ENCODE assay signal across 12 cellular contexts in the genomic region with DNA sequence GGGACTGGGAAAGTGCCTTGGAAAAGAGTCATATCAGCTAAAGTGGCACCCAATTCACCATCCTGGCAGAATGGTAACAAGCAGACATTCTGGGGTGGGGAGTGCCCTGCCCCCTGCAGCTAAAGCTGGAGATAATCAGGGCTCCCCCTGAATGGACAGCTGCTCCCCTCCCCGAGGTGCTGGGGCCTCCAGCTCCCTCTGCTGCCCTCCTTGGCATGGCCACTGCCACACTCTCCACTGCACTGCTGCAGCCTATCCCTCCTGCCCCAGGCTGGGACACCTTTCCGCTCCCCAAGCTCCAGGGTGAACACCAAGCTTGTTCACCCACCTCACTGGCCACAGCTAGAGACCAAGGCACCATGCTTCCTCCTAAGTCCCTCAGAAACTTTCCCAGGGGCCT. TPM values are rescaled to one million over a fixed set of nuclear protein-coding genes. Genes with fewer than 3 reads are reported as not detected.
DNase-seq lines count a peak whose midpoint lies in the region; ATAC-seq, FAIRE-seq and TF ChIP-seq lines count a peak whose summit lies in the region.
"Had no signal": no experiment of that assay in that cellular context is flagged by ENCODE, and none has a peak within 500 bp of the region (broad histone marks: within the 10 kb centered on the region; RNA-seq: fewer than 3 reads in every experiment).

No MANE protein-coding gene starts in this region.

- FAIRE-seq in A549 (lab: Jason Lieb, UNC): no peak
- FAIRE-seq in GM12878 (lab: Jason Lieb, UNC): no peak
- no peak for FAIRE-seq in kidney (lab: Jason Lieb, UNC)
- FAIRE-seq: frontal cortex had no signal

- H4K20me1 ChIP-seq in GM12878 (ENCODE audit: control insufficient read depth, insufficient read depth): no peaks in the 10 kb centered on the region

- H3K4me3 ChIP-seq in A549 (no peak overlapping the region), GM12878 (no peak overlapping the region), kidney (ENCODE audit: low read length in 2 of 2) (no peak overlapping the region)

- intact Hi-C loops in GM12878 (cut with micrococcal nuclease; ENCODE audit: unreplicated experiment) (no loop called here), kidney (cut with DNase I) (no loop called here)

- 57% methylated on average over 2 of the region's 2 CpGs for WGBS in A549 (ENCODE audit: missing lambda C conversion rate)
- WGBS in GM12878 (ENCODE audit: insufficient coverage, insufficient replicate concordance, low lambda C conversion rate, missing lambda C conversion rate): 25% methylated on average over 2 of the region's 2 CpGs

- peak; percentile 94 to 95 for ATAC-seq in A549
- peak; percentile 85 for ATAC-seq in GM12878
- no peak for ATAC-seq in HG02938 (IDR thresholded peaks at IDR 0.05; ENCODE audit: unreplicated experiment)
- no peak for ATAC-seq in HG02870 (IDR thresholded peaks at IDR 0.05; ENCODE audit: unreplicated experiment)
- ATAC-seq: activated T-cell treated with anti-CD3 and anti-CD28 coated beads, Interleukin-2, amount 50 U/mL, for 4 hours had no signal

- TF ChIP-seq CTCF in A549 (IDR thresholded peaks at IDR 0.05) (peak; percentile 31; the same call in 2 of the 3 replicates), GM12878 (IDR thresholded peaks at IDR 0.05 in 2 of 3, conservative IDR thresholded peaks at IDR 0.05 in 1 of 3; ENCODE audit: control insufficient read depth in 2 of 3, extremely low read depth in 1 of 3, insufficient read depth in 1 of 3, low read depth in 3 of 3, low read length in 3 of 3) (peak in 2 of 3 experiments; percentile 15 to 31; a peak in 2 of 6 replicates), kidney (IDR thresholded peaks at IDR 0.05; ENCODE audit: borderline replicate concordance, extremely low read depth, insufficient read depth) (peak; percentile 9)

- no peak overlapping the region for H3K9ac ChIP-seq in GM12878 (ENCODE audit: control insufficient read depth, insufficient read depth, low read length)
- no peak overlapping the region for H3K9ac ChIP-seq in kidney (ENCODE audit: low read length in 2 of 2)

- no peaks in the 10 kb centered on the region for H3K79me2 ChIP-seq in GM12878 (ENCODE audit: control insufficient read depth, insufficient read depth, low read length)

- TF ChIP-seq POLR2A in A549 (IDR thresholded peaks at IDR 0.05; ENCODE audit: low read length) (no peak), GM12878 (IDR thresholded peaks at IDR 0.05; ENCODE audit: low read depth, low read length) (no peak)

- H3K4me2 ChIP-seq in A549: no peak overlapping the region
- no peak overlapping the region for H3K4me2 ChIP-seq in GM12878 (ENCODE audit: control insufficient read depth, insufficient read depth)

- BruUV-seq in GM12878 (replicated peaks; lab: Mats Ljungman, UMichigan): no TSS peak

- H3K4me1 ChIP-seq in A549 (no peaks in the 10 kb centered on the region; the same call in 2 of the 3 replicates), GM12878 (ENCODE audit: control insufficient read depth, insufficient read depth, low read length) (no peaks in the 10 kb centered on the region), kidney (ENCODE audit: control insufficient read depth in 1 of 2, insufficient read depth in 1 of 2, low read depth in 1 of 2, low read length in 2 of 2) (no peaks in the 10 kb centered on the region)
- H3K4me1 ChIP-seq: BE2C had no signal

- in situ Hi-C loops in GM12878 (cut with MboI): no loop called here

- H3K9me3 ChIP-seq in A549 (no peaks in the 10 kb centered on the region), GM12878 (replicated peaks; ENCODE audit: control insufficient read depth, insufficient read depth, low read length) (no peaks in the 10 kb centered on the region), kidney (ENCODE audit: control insufficient read depth in 1 of 2, low read length in 2 of 2) (no peaks in the 10 kb centered on the region)
- H3K9me3 ChIP-seq: BE2C had no signal

- no peak overlapping the region for H3K27ac ChIP-seq in A549
- no peak overlapping the region for H3K27ac ChIP-seq in GM12878 (ENCODE audit: control insufficient read depth, insufficient read depth)
- no peak overlapping the region for H3K27ac ChIP-seq in kidney (ENCODE audit: low read depth in 2 of 2, low read length in 2 of 2)

- H3K36me3 ChIP-seq in GM12878 (ENCODE audit: control insufficient read depth in 2 of 2, insufficient read depth in 2 of 2, low read length in 1 of 2): no peaks in the 10 kb centered on the region
- no peaks in the 10 kb centered on the region for H3K36me3 ChIP-seq in kidney (ENCODE audit: control insufficient read depth in 1 of 2, insufficient read depth in 2 of 2, low read length in 2 of 2)
- H3K36me3 ChIP-seq: BE2C had no signal

- no peak overlapping the region for H2AFZ ChIP-seq in GM12878 (ENCODE audit: control insufficient read depth, low read depth, low read length)

- RAD21 ChIA-PET in GM12878 (lab: Charles Lee; ENCODE audit: unreplicated experiment): interaction anchor here (0.7 to 3.6 kb wide), 5 partner anchors 9 to 169 kb away, joined by 3 to 24 read pairs (median 3); no protein-coding TSS in a partner anchor

- TF ChIP-seq RAD21 in A549 (conservative IDR thresholded peaks at IDR 0.05 in 1 of 2, IDR thresholded peaks at IDR 0.05 in 1 of 2): peak; percentile 38 to 44; a peak in 3 of 5 replicates
- TF ChIP-seq RAD21 in GM12878 (IDR thresholded peaks at IDR 0.05; ENCODE audit: insufficient read depth, low read depth, low read length): no peak

- SMC1A ChIA-PET in GM12878 (lab: Charles Lee; ENCODE audit: uncharacterized antibody, unreplicated experiment): interaction anchor here (0.7 to 3.3 kb wide), 6 partner anchors 13 to 159 kb away, joined by 3 to 27 read pairs (median 6); no protein-coding TSS in a partner anchor

- H3K27me3 ChIP-seq in GM12878 (replicated peaks in 1 of 2; ENCODE audit: control insufficient read depth in 2 of 2, insufficient read depth in 2 of 2, low read length in 1 of 2): no peaks in the 10 kb centered on the region; a peak in 1 of 4 replicates
- H3K27me3 ChIP-seq: BE2C had no signal

- CTCF ChIA-PET in A549 (lab: Yijun Ruan, JAX) (interaction anchor here (0.6 to 2.5 kb wide), 14 partner anchors 10 to 225 kb away, joined by 3 to 15 read pairs (median 3); a partner anchor contains a TSS), GM12878 (lab: Yijun Ruan, JAX) (interaction anchor here (0.8 to 3.9 kb wide), 11 partner anchors 9 to 159 kb away, joined by 3 to 36 read pairs (median 4); no protein-coding TSS in a partner anchor)

- DNase-seq in A549 (ENCODE audit: low read depth in 1 of 2, low spot score in 1 of 2) (peak in 1 of 2 experiments; percentile 31), HCEC 1CT (peak; percentile 45), GM12878 (ENCODE audit: low read depth, low spot score) (no peak), kidney (no peak), NCI-H2081 treated with DMSO at 0.1 percent for 48 hours (lab: John Stamatoyannopoulos, UW) (no peak), COLO668 (lab: John Stamatoyannopoulos, UW; ENCODE audit: unreplicated experiment) (no peak)
- DNase-seq: activated T-cell treated with anti-CD3 and anti-CD28 coated beads, Interleukin-2, amount 50 U/mL, for 4 hours; BE2C; NCI-H187 treated with DMSO at 0.1 percent for 48 hours had no signal

- TF ChIP-seq EP300 in A549 (IDR thresholded peaks at IDR 0.05) (no peak), GM12878 (IDR thresholded peaks at IDR 0.05; ENCODE audit: borderline replicate concordance in 1 of 2, control insufficient read depth in 1 of 2, low read depth in 2 of 2, low read length in 2 of 2) (no peak)

- POLR2A ChIA-PET in A549 (lab: Yijun Ruan, JAX) (no interaction called here), GM12878 (lab: Charles Lee) (no interaction called here)

TF ChIP-seq in GM12878, 131 proteins besides CTCF, POLR2A, EP300 and RAD21 (continues in another document):
- no peak for TF ChIP-seq RBBP5 (conservative IDR thresholded peaks at IDR 0.05)

RNA-seq across cellular contexts. Expression of a gene that starts 9.8 kb away (rescaled TPM):
- polyA plus RNA-seq in A549 (2011; rRNA removed) (182 and 200 TPM in 2 replicates), A549 (2017; fragmentation: RNase III; extraction: RNeasy Plus Mini Kit Qiagen cat#74134 plus additional on column Dnase treatment) (88.7 to 110 TPM (median 104 TPM) in 3 replicates), GM12878 (2011; rRNA removed) (43.1 and 55.3 TPM in 2 replicates), GM12878 (2014; fragmentation: Illumina TruSeq; extraction: Trizol) (19.3 and 21.7 TPM in 2 replicates), GM12878 (2014; fragmentation: Nextera tagmentation; extraction: Ambion mirVana) (1 to 10 TPM; 6.3 to 9.6 TPM), GM12878 (2014; rRNA removed) (9.9 and 11.3 TPM in 2 replicates), GM12878 (2016; fragmentation: Nextera tagmentation; extraction: Ambion mirVana) (1 to 10 TPM; 2.6 to 3.8 TPM), kidney (ENCODE audit: insufficient read depth, low read depth, low replicate concordance) (21.1 TPM)
- polyA plus RNA-seq in A549 (2012; cell fraction: cytosol; rRNA removed): 59.5 and 64.4 TPM in 2 replicates
- polyA plus RNA-seq in A549 (2012; cell fraction: nucleus; rRNA removed): 31.6 and 49.8 TPM in 2 replicates
- 169 and 188 TPM in 2 replicates for polyA minus RNA-seq in A549 (2011; rRNA and poly(A)+ RNA removed)
- total RNA-seq in GM12878 (2013; cell fraction: nucleolus; rRNA removed): 128 and 134 TPM in 2 replicates
- total RNA-seq in GM12878 (2014; rRNA removed) (16.5 and 18.8 TPM in 2 replicates), GM12878 (2014; rRNA removed; fragmentation: Illumina TruSeq; extraction: Trizol) (27.5 and 29.0 TPM in 2 replicates), GM12878 (2021) (16.6 TPM in 2 replicates), kidney (47.5 TPM)
- polyA plus RNA-seq in GM12878 (2011; ENCODE audit: low read depth): 3.7 TPM
- polyA plus RNA-seq in GM12878 (2011; cell fraction: cytosol; rRNA removed): 24.3 and 28.9 TPM in 2 replicates
- 27.5 and 32.0 TPM in 2 replicates for polyA plus RNA-seq in GM12878 (2011; cell fraction: nucleus; rRNA removed)
- 4.7 and 6.1 TPM in 2 replicates for polyA plus RNA-seq in GM12878 (2012)
- polyA minus RNA-seq in GM12878 (2011; rRNA and poly(A)+ RNA removed): 96.4 TPM in 2 replicates
- 17.6 and 22.9 TPM in 2 replicates for polyA minus RNA-seq in GM12878 (2011; cell fraction: cytosol; rRNA and poly(A)+ RNA removed)
- 71.0 and 84.8 TPM in 2 replicates for polyA minus RNA-seq in GM12878 (2011; cell fraction: nucleus; rRNA and poly(A)+ RNA removed)

Comparison
In these comparisons a context has a peak if more than half of its experiments do, and no peak if none do; other contexts are left out.
1. ATAC-seq: peak in A549 (2 of 2) and GM12878 (single experiment); none in HG02938 (single experiment) and HG02870 (single experiment).
2. Peak in every context shown above with its lines, with median percentiles within 50 percentile points of each other: CTCF ChIP-seq.